In the genomic region with DNA sequence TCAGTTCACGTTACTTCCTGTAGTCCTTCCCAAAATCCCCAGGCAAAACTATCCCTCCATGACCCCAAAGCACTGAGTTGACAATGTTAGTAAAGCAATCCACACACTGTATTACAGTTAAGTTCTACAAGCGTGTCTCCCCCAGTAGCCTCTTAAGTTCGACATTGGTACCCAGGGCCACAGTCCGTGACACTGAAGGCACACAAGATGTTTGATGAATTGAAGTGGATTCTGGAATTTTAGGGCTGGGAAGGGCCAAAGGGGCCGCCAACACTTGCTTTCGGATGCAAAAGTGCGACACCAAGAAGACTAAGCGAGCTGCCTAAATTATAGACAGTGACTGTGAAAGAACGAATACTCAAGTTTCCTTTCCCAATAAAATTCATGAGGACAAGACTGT, we compare ENCODE assay signal across 9 cellular contexts. TPM values are rescaled to one million over a fixed set of nuclear protein-coding genes. Genes with fewer than 3 reads are reported as not detected.
DNase-seq lines count a peak whose midpoint lies in the region; ATAC-seq and TF ChIP-seq lines count a peak whose summit lies in the region.
"Had no signal": no experiment of that assay in that cellular context is flagged by ENCODE, and none has a peak within 500 bp of the region (broad histone marks: within the 10 kb centered on the region; RNA-seq: fewer than 3 reads in every experiment).

No MANE protein-coding gene starts in this region.

- no peak for TF ChIP-seq CTCF in GM12875 (IDR thresholded peaks at IDR 0.05; ENCODE audit: borderline replicate concordance, insufficient read depth, low read depth, low read length)
- TF ChIP-seq CTCF in PC-9 (conservative IDR thresholded peaks at IDR 0.05) = no peak
- TF ChIP-seq CTCF in fibroblast of pulmonary artery (IDR thresholded peaks at IDR 0.05; ENCODE audit: low read length, missing control alignments) = no peak

- TSS peak; percentile 49 for BruUV-seq in PC-9 (replicated peaks; lab: Mats Ljungman, UMichigan)

- H3K27me3 ChIP-seq in PC-9 (ENCODE audit: insufficient read depth, low read depth) (no peaks in the 10 kb centered on the region), skeletal muscle tissue (ENCODE audit: control insufficient read depth in 3 of 3, insufficient read depth in 3 of 3, low read length in 3 of 3) (no peaks in the 10 kb centered on the region)
- H3K27me3 ChIP-seq: adrenal gland had no signal

- no peak overlapping the region for H2AFZ ChIP-seq in PC-9

- no peaks in the 10 kb centered on the region for H3K36me3 ChIP-seq in PC-9 (ENCODE audit: low read depth)
- H3K36me3 ChIP-seq in skeletal muscle tissue (ENCODE audit: control insufficient read depth in 3 of 3, insufficient read depth in 3 of 3, low read length in 3 of 3) = no peaks in the 10 kb centered on the region
- H3K36me3 ChIP-seq: adrenal gland had no signal

- H3K9me3 ChIP-seq in PC-9 (ENCODE audit: insufficient read depth, low read depth) (no peaks in the 10 kb centered on the region), skeletal muscle tissue (ENCODE audit: control insufficient read depth in 3 of 3, low read length in 3 of 3) (no peaks in the 10 kb centered on the region)
- H3K9me3 ChIP-seq: adrenal gland had no signal

- peak overlapping the region; percentile 83 to 91 (median 86) for H3K9ac ChIP-seq in skeletal muscle tissue (ENCODE audit: low read depth in 1 of 3, low read length in 3 of 3)

- peaks cover 14% of the 10 kb centered on the region; the same call in 1 of the 2 replicates for H3F3A ChIP-seq in PC-9 (ENCODE audit: insufficient read depth, low read depth)

- peak overlapping the region; percentile 75 for H3K4me3 ChIP-seq in GM12875 (ENCODE audit: low read depth, low read length)
- peak overlapping the region; percentile 73 for H3K4me3 ChIP-seq in PC-9
- H3K4me3 ChIP-seq in fibroblast of pulmonary artery (replicated peaks; ENCODE audit: low read depth, low read length) = peak overlapping the region; percentile 91
- H3K4me3 ChIP-seq in skeletal muscle tissue (ENCODE audit: low read length in 3 of 3) = peak overlapping the region; percentile 94 to 100 (median 99)

- H3K79me2 ChIP-seq in PC-9 (ENCODE audit: low read depth) = peaks cover 86% of the 10 kb centered on the region

- H3K9me2 ChIP-seq in PC-9 (ENCODE audit: insufficient read depth) = 0 out of 2 replicates have a peak, but pooled peaks cover 3% of the 10 kb centered on the region

- intact Hi-C loops in PC-9 (cut with micrococcal nuclease; ENCODE audit: unreplicated experiment) = loop anchor here (5.0 kb wide), 2 partner anchors 70 to 115 kb away; no protein-coding TSS in a partner anchor

- DNase-seq in PC-9 = no peak
- no peak for DNase-seq in fibroblast of pulmonary artery (ENCODE audit: low read depth)
- no peak for DNase-seq in HK-2 (ENCODE audit: unreplicated experiment)
- DNase-seq: NCI-H1694 treated with DMSO at 0.1 percent for 48 hours had no signal

- CTCF ChIA-PET in PC-9 (lab: Charles Lee) = no interaction called here

- H4K20me1 ChIP-seq in PC-9 (ENCODE audit: insufficient read depth) = peaks cover 54% of the 10 kb centered on the region

- H3K27ac ChIP-seq in PC-9 = no peak overlapping the region
- H3K27ac ChIP-seq in skeletal muscle tissue (ENCODE audit: low read depth, low read length) = no peak overlapping the region

- H3K4me2 ChIP-seq in PC-9 = peak overlapping the region; percentile 91

- POLR2A ChIA-PET in PC-9 (lab: Charles Lee; ENCODE audit: unreplicated experiment) = no interaction called here

- no peak for ATAC-seq in GM21360 (IDR thresholded peaks at IDR 0.05; ENCODE audit: unreplicated experiment)
- ATAC-seq in GM18511 (IDR thresholded peaks at IDR 0.05; ENCODE audit: unreplicated experiment) = no peak

- H3K4me1 ChIP-seq in PC-9 (replicated peaks; ENCODE audit: insufficient read depth) = peaks cover 34% of the 10 kb centered on the region
- peaks cover 23 to 35% (median 28%) of the 10 kb centered on the region in 3 donors for H3K4me1 ChIP-seq in skeletal muscle tissue (ENCODE audit: control insufficient read depth in 3 of 3, insufficient read depth in 3 of 3, low read length in 3 of 3)

RNA-seq across cellular contexts. Expression of a gene that starts 1.5 kb away (rescaled TPM):
- total RNA-seq in PC-9 (2021) = 94.9 and 98.4 TPM in 2 replicates
- total RNA-seq in skeletal muscle tissue = 107 TPM

RNA-seq across cellular contexts. Expression of a gene that starts 2.0 kb away (rescaled TPM):
- total RNA-seq in PC-9 (2021) (27.4 and 36.0 TPM in 2 replicates), skeletal muscle tissue (3.1 TPM)
